ENCODE assay signal across 10 cellular contexts in the genomic region with DNA sequence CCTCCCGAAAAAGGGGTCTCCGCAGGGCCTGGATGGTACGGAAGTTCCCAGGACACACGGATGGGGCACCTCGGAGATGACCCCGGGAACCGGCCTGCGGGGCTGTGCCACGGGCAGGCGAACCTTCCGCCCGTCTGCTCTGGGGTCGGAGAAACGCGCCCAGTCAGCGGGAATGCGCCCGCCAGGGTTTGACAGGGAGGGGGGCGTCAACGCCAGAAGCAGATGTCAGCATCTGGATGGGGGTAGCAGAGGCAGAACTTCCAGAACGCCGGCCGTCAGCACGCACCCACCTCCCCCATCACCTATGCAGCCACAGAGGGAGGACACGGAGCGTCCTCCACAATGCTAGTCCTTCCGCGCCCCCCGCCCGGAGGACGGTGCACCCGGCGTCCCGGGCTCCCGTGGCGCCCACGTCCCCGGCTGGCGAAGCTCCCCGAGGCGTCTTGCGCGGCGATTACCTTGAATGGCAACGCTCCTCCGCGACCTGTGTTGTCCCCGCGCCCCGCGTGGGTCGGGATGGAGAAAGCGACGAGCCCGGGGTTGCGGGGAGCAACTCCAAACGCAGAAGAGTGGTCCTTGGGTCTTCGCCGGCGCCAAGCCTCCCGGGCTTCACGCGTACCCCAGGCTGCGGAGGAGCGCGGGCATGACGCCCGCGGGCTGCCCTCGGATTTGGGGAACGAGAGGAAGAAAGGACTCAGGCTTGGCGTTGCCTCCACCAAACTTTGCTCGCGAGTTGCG. TPM values are rescaled to one million over a fixed set of nuclear protein-coding genes. Genes with fewer than 3 reads are reported as not detected.
DNase-seq lines count a peak whose midpoint lies in the region; ATAC-seq, FAIRE-seq and TF ChIP-seq lines count a peak whose summit lies in the region.
"Had no signal": no experiment of that assay in that cellular context is flagged by ENCODE, and none has a peak within 500 bp of the region (broad histone marks: within the 10 kb centered on the region; RNA-seq: fewer than 3 reads in every experiment).

No MANE protein-coding gene starts in this region.

- H3K4me3 Mint-ChIP-seq in progenitor cell of endocrine pancreas (ENCODE audit: low read depth), result peak overlapping the region; percentile 94

- no peaks in the 10 kb centered on the region for H3K36me3 ChIP-seq in PC-3 (ENCODE audit: low read depth, low read length)

- H3K4me2 ChIP-seq in PC-3 (ENCODE audit: low read length), result peak overlapping the region; percentile 71

- POLR2A ChIA-PET in PC-3 (lab: Charles Lee; ENCODE audit: unreplicated experiment), result no interaction called here

- ATAC-seq in PC-3, result no peak

- H4K20me1 ChIP-seq in PC-3 (ENCODE audit: low read length), result no peaks in the 10 kb centered on the region

- no peaks in the 10 kb centered on the region for H3K9me2 ChIP-seq in PC-3 (replicated peaks; ENCODE audit: low read length)

- FAIRE-seq in frontal cortex (lab: Jason Lieb, UNC), result no peak

- H3K9ac ChIP-seq in PC-3 (ENCODE audit: low read length), result no peak overlapping the region

- CTCF ChIA-PET in PC-3 (lab: Charles Lee), result no interaction called here

- H3K27ac Mint-ChIP-seq in progenitor cell of endocrine pancreas, result no peak overlapping the region
- H3K27ac Mint-ChIP-seq: memory B cell, T-cell had no signal

- no peak overlapping the region for H3K27ac ChIP-seq in PC-3 (ENCODE audit: low read length)

- H3K4me3 ChIP-seq in PC-3 (ENCODE audit: low read length), result peak overlapping the region; percentile 46; the same call in 1 of the 2 replicates

- no peaks in the 10 kb centered on the region for H3K9me3 ChIP-seq in PC-3 (ENCODE audit: low read length)

- H3K27me3 ChIP-seq in PC-3 (ENCODE audit: low read length), result peaks cover 44% of the 10 kb centered on the region

- H3K9me3 Mint-ChIP-seq in progenitor cell of endocrine pancreas (ENCODE audit: low read depth), result no peaks in the 10 kb centered on the region
- H3K9me3 Mint-ChIP-seq: memory B cell had no signal

- peaks cover 46% of the 10 kb centered on the region for H3K4me1 Mint-ChIP-seq in progenitor cell of endocrine pancreas (ENCODE audit: low read depth)
- H3K4me1 Mint-ChIP-seq: memory B cell had no signal

- no peaks in the 10 kb centered on the region for H3K79me2 ChIP-seq in PC-3 (ENCODE audit: low read length)

- 0 out of 2 replicates have a peak, but pooled peaks cover 3% of the 10 kb centered on the region for H3K4me1 ChIP-seq in PC-3 (ENCODE audit: insufficient read depth, low read length)

- peaks cover 14% of the 10 kb centered on the region for H3K27me3 Mint-ChIP-seq in progenitor cell of endocrine pancreas

- peaks cover 14% of the 10 kb centered on the region for H3K36me3 Mint-ChIP-seq in progenitor cell of endocrine pancreas (ENCODE audit: insufficient read depth)
- H3K36me3 Mint-ChIP-seq: memory B cell, T-cell had no signal

- TF ChIP-seq CTCF in PC-3 (conservative IDR thresholded peaks at IDR 0.05; ENCODE audit: low read depth, low read length), result no peak
- no peak for TF ChIP-seq CTCF in progenitor cell of endocrine pancreas (IDR thresholded peaks at IDR 0.05; ENCODE audit: unreplicated experiment)

- no peaks in the 10 kb centered on the region for H3F3A ChIP-seq in PC-3 (ENCODE audit: low read length, unreplicated experiment)

- intact Hi-C loops in PC-3 (cut with micrococcal nuclease), result no loop called here
- intact Hi-C loops in cardiac septum (cut with DNase I), result no loop called here

- no TSS peak for BruUV-seq in PC-3 (replicated peaks; lab: Mats Ljungman, UMichigan)

- DNase-seq in ELF-1 (ENCODE audit: low read depth, low spot score), result peak; percentile 60
- DNase-seq in PC-3, result no peak
- DNase-seq in cardiac septum (ENCODE audit: low spot score), result peak; percentile 56
- no peak for DNase-seq in progenitor cell of endocrine pancreas (ENCODE audit: low spot score, unreplicated experiment)
- DNase-seq in frontal cortex (ENCODE audit: low spot score in 2 of 2), result no peak
- DNase-seq in middle frontal gyrus (ENCODE audit: extremely low spot score, low spot score), result no peak
- no peak for DNase-seq in NCI-H2196 treated with DMSO at 0.1 percent for 48 hours (lab: John Stamatoyannopoulos, UW; ENCODE audit: unreplicated experiment)
- no peak for DNase-seq in NCI-H2107 (lab: John Stamatoyannopoulos, UW)

- H2AFZ ChIP-seq in PC-3 (ENCODE audit: low read length), result peak overlapping the region; percentile 42; the same call in 1 of the 2 replicates

RNA-seq across cellular contexts. Expression of a gene that starts 0.6 kb away (rescaled TPM):
- total RNA-seq in PC-3 (2014; rRNA removed), result 0.17 and 0.36 TPM in 2 replicates
- 0.19 TPM for total RNA-seq in cardiac septum
- 146 and 149 TPM in 2 replicates for total RNA-seq in progenitor cell of endocrine pancreas
- 34.2 TPM for total RNA-seq in frontal cortex

Comparison
In these comparisons a context has a peak if more than half of its experiments do, and no peak if none do; other contexts are left out.
1. DNase-seq: peak in ELF-1 (single experiment) and cardiac septum (single experiment); none in PC-3 (single experiment), progenitor cell of endocrine pancreas (single experiment), frontal cortex (0 of 2), middle frontal gyrus (single experiment), NCI-H2196 treated with DMSO at 0.1 percent for 48 hours (single experiment) and NCI-H2107 (single experiment).
2. RNA of a gene that starts 0.6 kb away (total RNA-seq): 146 to 149 TPM in progenitor cell of endocrine pancreas and 34.2 TPM in frontal cortex (single experiment); 0.17 to 0.36 TPM in PC-3 and 0.19 TPM in cardiac septum (single experiment); every median in the first group is over 10 times any median in the second.